34 cellular contexts compared by ENCODE assay signal in the genomic region with DNA sequence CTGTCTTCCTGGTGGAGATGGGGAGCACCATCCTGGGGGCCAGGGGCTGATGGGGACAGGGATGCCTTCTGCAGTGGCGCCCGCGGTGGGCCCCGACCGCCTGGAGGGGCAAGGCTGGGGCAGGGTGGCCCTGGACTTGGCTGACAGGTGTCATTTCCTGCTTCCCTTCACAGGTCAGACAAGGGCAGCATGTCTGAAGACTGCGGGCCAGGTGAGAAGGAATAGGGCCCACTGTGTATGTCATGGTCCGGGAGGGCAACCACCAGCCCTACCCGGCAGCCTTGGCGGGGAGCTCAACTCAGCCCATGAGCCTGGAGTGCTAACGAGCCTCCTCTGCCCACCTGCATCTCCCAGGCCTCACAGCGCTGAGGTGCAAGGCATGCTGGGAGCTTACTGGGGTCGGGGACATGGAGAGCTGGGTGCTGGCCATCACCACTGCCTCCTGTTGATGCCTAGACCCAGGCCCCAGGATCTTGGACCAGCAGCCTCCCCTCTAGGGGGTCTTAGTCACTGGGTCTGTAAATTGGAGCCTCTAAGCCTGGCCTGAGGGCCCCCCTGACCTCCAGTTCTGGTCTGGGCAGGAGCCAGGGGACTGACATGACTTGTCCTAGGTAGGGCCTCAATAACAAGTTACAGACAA. TPM values are rescaled to one million over a fixed set of nuclear protein-coding genes. Genes with fewer than 3 reads are reported as not detected.
"Had no signal": no experiment of that assay in that cellular context is flagged by ENCODE, and none has a peak within 500 bp of the region (broad histone marks: within the 10 kb centered on the region; RNA-seq: fewer than 3 reads in every experiment).

No MANE protein-coding gene starts in this region.

- H3K4me3 ChIP-seq: adrenal gland, body of pancreas, breast epithelium had no signal

- H3K9me3 ChIP-seq: adrenal gland, body of pancreas, breast epithelium had no signal

- DNase-seq: activated B cell treated with CpG ODN at 0.5 μM for 24 hours; activated CD4-positive, alpha-beta memory T cell treated with anti-CD3 and anti-CD28 coated beads for 36 hours; activated CD4-positive, alpha-beta T cell treated with anti-CD3 and anti-CD28 coated beads for 4 hours; activated CD4-positive, alpha-beta T cell treated with anti-CD3 and anti-CD28 coated beads, Interleukin-2, amount 10 ng/mL, durations not matched to agents 24 days and 14 days; activated CD4-positive, alpha-beta T cell treated with anti-CD3 and anti-CD28 coated beads, Interleukin-2, amount 50 U/mL, for 1 hour; activated CD4-positive, alpha-beta T cell treated with anti-CD3 and anti-CD28 coated beads, Interleukin-2, amount 50 U/mL, for 4 hours; activated CD4-positive, CD25-positive, alpha-beta regulatory T cell treated with anti-CD3 and anti-CD28 coated beads, Interleukin-2, amount 50 U/mL, for 72 hours; activated CD8-positive, alpha-beta memory T cell treated with anti-CD3 and anti-CD28 coated beads, Interleukin-2, amount 50 U/mL, for 4 hours; activated CD8-positive, alpha-beta T cell treated with anti-CD3 and anti-CD28 coated beads for 36 hours; activated effector memory CD4-positive, alpha-beta T cell treated with anti-CD3 and anti-CD28 coated beads, Interleukin-2, amount 50 U/mL, for 16 hours; activated gamma-delta T cell treated with Interleukin-2 at 50 U/mL for 16 hours; activated naive CD4-positive, alpha-beta T cell; activated naive CD4-positive, alpha-beta T cell treated with anti-CD3 and anti-CD28 coated beads for 36 hours; activated naive CD4-positive, alpha-beta T cell treated with anti-CD3 and anti-CD28 coated beads, Interleukin-2, amount 50 U/mL, for 16 hours; activated naive CD8-positive, alpha-beta T cell treated with anti-CD3 and anti-CD28 coated beads for 36 hours; activated T-cell treated with anti-CD3 and anti-CD28 coated beads for 4 hours; activated T-cell treated with anti-CD3 and anti-CD28 coated beads, Interleukin-2, amount 50 U/mL, for 1 hour; activated T-cell treated with anti-CD3 and anti-CD28 coated beads, Interleukin-2, amount 50 U/mL, for 4 hours; activated T-cell treated with anti-CD3 and anti-CD28 coated beads, Interleukin-2, amount 50 U/mL, for 72 hours; adrenal gland; amniotic stem cell; body of pancreas; brain microvascular endothelial cell; central memory CD4-positive, alpha-beta T cell; T-helper 2 cell; T-helper 9 cell had no signal

- ATAC-seq: activated CD8-positive, alpha-beta T cell treated with anti-CD3 and anti-CD28 coated beads for 36 hours; activated naive CD4-positive, alpha-beta T cell treated with anti-CD3 and anti-CD28 coated beads, Interleukin-2, amount 50 U/mL, for 72 hours; activated T-cell treated with anti-CD3 and anti-CD28 coated beads, Interleukin-2, amount 50 U/mL, for 4 hours; activated T-cell treated with anti-CD3 and anti-CD28 coated beads, Interleukin-2, amount 50 U/mL, for 72 hours; activated T-helper 17 cell treated with anti-CD3 and anti-CD28 coated beads, Interleukin-2, amount 50 U/mL, for 72 hours; body of pancreas had no signal

- H3K27me3 ChIP-seq: adrenal gland, body of pancreas, brain microvascular endothelial cell, breast epithelium had no signal

- H3K4me1 ChIP-seq: breast epithelium had no signal

- FAIRE-seq: astrocyte, TTC549 had no signal

- H3K27ac ChIP-seq: adrenal gland, body of pancreas, brain microvascular endothelial cell, breast epithelium, VCaP had no signal

- H3K36me3 ChIP-seq: adrenal gland, brain microvascular endothelial cell, breast epithelium had no signal

RNA-seq across cellular contexts. Expression of gene SRRM3, which starts 28.0 kb away (rescaled TPM):
- total RNA-seq: activated B cell treated with CpG ODN at 0.5 μM for 24 hours; activated CD4-positive, alpha-beta memory T cell treated with anti-CD3 and anti-CD28 coated beads for 36 hours; activated CD8-positive, alpha-beta memory T cell treated with anti-CD3 and anti-CD28 coated beads for 36 hours; activated CD8-positive, alpha-beta T cell treated with anti-CD3 and anti-CD28 coated beads for 36 hours; activated naive CD4-positive, alpha-beta T cell treated with anti-CD3 and anti-CD28 coated beads for 36 hours; activated naive CD4-positive, alpha-beta T cell treated with anti-CD3 and anti-CD28 coated beads, Interleukin-2, amount 50 U/mL, for 72 hours; activated naive CD8-positive, alpha-beta T cell treated with anti-CD3 and anti-CD28 coated beads for 36 hours; activated T-helper 1 cell treated with anti-CD3 and anti-CD28 coated beads, Interleukin-12 subunit alpha, Interleukin-12 subunit beta, Interleukin-2, Interleukin-4 antibody, amounts not matched to agents 30 ng/mL and 10 ng/mL and 1 ng/mL, durations not matched to agents 14 hours and 24 hours and 36 hours had no signal
